18 cellular contexts compared by ENCODE assay signal in the genomic region with DNA sequence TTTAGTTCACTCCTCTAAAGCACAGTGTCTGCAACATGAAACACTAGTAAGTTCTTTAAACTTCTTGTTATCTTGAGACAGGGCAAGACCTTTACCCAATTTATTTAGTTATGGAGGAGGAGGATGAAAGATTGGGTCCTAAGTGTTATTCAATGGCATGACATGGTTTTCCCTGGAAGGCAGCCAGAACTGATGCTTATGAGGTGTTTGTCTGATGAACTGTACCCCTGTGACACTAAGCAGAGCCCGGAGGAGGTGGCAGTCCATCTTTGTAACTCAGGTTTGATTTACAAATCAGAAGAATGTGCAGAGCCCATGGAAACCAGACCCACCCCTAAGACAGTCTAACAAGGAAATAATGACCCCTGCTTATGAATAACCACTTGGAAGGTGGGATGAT.
A peak's percentile ranks its signal among the peaks of the same experiment; 100 is the strongest.
DNase-seq lines count a peak whose midpoint lies in the region; ATAC-seq and TF ChIP-seq lines count a peak whose summit lies in the region.
"Had no signal": no experiment of that assay in that cellular context is flagged by ENCODE, and none has a peak within 500 bp of the region (broad histone marks: within the 10 kb centered on the region; RNA-seq: fewer than 3 reads in every experiment).

No MANE protein-coding gene starts in this region.

- H3K27me3 Mint-ChIP-seq in nephron progenitor cell (ENCODE audit: low read depth, poor library complexity) (no peaks in the 10 kb centered on the region), progenitor cell of endocrine pancreas (peaks cover 8% of the 10 kb centered on the region)
- H3K27me3 Mint-ChIP-seq: CD4-positive, alpha-beta memory T cell had no signal

- H3K27ac Mint-ChIP-seq in nephron progenitor cell (peak overlapping the region; percentile 44), progenitor cell of endocrine pancreas (peak overlapping the region; percentile 76)
- H3K27ac Mint-ChIP-seq: CD4-positive, alpha-beta memory T cell; H9 had no signal

- H3K36me3 ChIP-seq in fibroblast of lung (ENCODE audit: control insufficient read depth, insufficient read depth, low read length), result no peaks in the 10 kb centered on the region

- ATAC-seq in GM21447 (IDR thresholded peaks at IDR 0.05; ENCODE audit: unreplicated experiment), result no peak
- ATAC-seq: HCT116 had no signal

- no peaks in the 10 kb centered on the region for H3K4me1 ChIP-seq in fibroblast of lung (ENCODE audit: control insufficient read depth, extremely low read depth, insufficient read depth, low read length)

- no peak for TF ChIP-seq CTCF in fibroblast of lung (conservative IDR thresholded peaks at IDR 0.05 in 1 of 2, IDR thresholded peaks at IDR 0.05 in 1 of 2; ENCODE audit: low read depth in 1 of 2, low read length in 2 of 2)
- no peak for TF ChIP-seq CTCF in nephron progenitor cell (IDR thresholded peaks at IDR 0.05)
- TF ChIP-seq CTCF in progenitor cell of endocrine pancreas (IDR thresholded peaks at IDR 0.05; ENCODE audit: unreplicated experiment), result no peak

- H3K9me3 Mint-ChIP-seq in nephron progenitor cell, result peaks cover 5% of the 10 kb centered on the region
- H3K9me3 Mint-ChIP-seq in progenitor cell of endocrine pancreas (ENCODE audit: low read depth), result no peaks in the 10 kb centered on the region
- H3K9me3 Mint-ChIP-seq: H9 had no signal

- no peak overlapping the region for H3K27ac ChIP-seq in fibroblast of lung (ENCODE audit: insufficient read depth, low read length)
- H3K27ac ChIP-seq: GM23248 had no signal

- H3K79me2 ChIP-seq in fibroblast of lung (ENCODE audit: control insufficient read depth, insufficient read depth, low read length), result no peaks in the 10 kb centered on the region

- no peak overlapping the region for H3K9ac ChIP-seq in fibroblast of lung (ENCODE audit: insufficient read depth, low read length)
- H3K9ac ChIP-seq: GM23248 had no signal

- H4K20me1 ChIP-seq in fibroblast of lung (ENCODE audit: control insufficient read depth, extremely low read depth, insufficient read depth, low read length), result no peaks in the 10 kb centered on the region

- H2AFZ ChIP-seq in fibroblast of lung (ENCODE audit: low read length), result peak overlapping the region; percentile 16
- H2AFZ ChIP-seq: GM23248 had no signal

- H3K36me3 Mint-ChIP-seq in nephron progenitor cell (ENCODE audit: low read depth) (peaks cover 6% of the 10 kb centered on the region), progenitor cell of endocrine pancreas (ENCODE audit: insufficient read depth) (no peaks in the 10 kb centered on the region)
- H3K36me3 Mint-ChIP-seq: CD4-positive, alpha-beta memory T cell had no signal

- H3K4me3 Mint-ChIP-seq in nephron progenitor cell, result no peak overlapping the region
- H3K4me3 Mint-ChIP-seq in progenitor cell of endocrine pancreas (ENCODE audit: low read depth), result no peak overlapping the region
- H3K4me3 Mint-ChIP-seq: CD4-positive, alpha-beta memory T cell; H9 had no signal

- H3K4me1 Mint-ChIP-seq in nephron progenitor cell (peaks cover 71% of the 10 kb centered on the region), progenitor cell of endocrine pancreas (ENCODE audit: low read depth) (peaks cover 29% of the 10 kb centered on the region)

- no peaks in the 10 kb centered on the region for H3K9me3 ChIP-seq in fibroblast of lung (ENCODE audit: control insufficient read depth, insufficient read depth, low read depth, low read length)

- no peaks in the 10 kb centered on the region for H3K27me3 ChIP-seq in fibroblast of lung (ENCODE audit: control insufficient read depth, insufficient read depth, low read length)

- H3K4me3 ChIP-seq in fibroblast of lung (replicated peaks in 1 of 4; ENCODE audit: control extremely low read depth in 1 of 4, insufficient read depth in 1 of 4, low read depth in 3 of 4, low read length in 4 of 4), result no peak overlapping the region
- H3K4me3 ChIP-seq: GM23248 had no signal

- H3K4me2 ChIP-seq in fibroblast of lung (ENCODE audit: extremely low read depth, insufficient read depth, low read length), result no peak overlapping the region

- peak; percentile 63 for DNase-seq in SK-N-DZ (ENCODE audit: low spot score)
- DNase-seq in fibroblast of lung (ENCODE audit: low read depth in 2 of 2), result peak in 1 of 2 donors; percentile 21
- DNase-seq in nephron progenitor cell, result no peak
- no peak for DNase-seq in progenitor cell of endocrine pancreas (ENCODE audit: low spot score, unreplicated experiment)
- no peak for DNase-seq in HT-29 (ENCODE audit: low spot score)
- no peak for DNase-seq in middle frontal gyrus (ENCODE audit: extremely low spot score, low spot score)
- no peak for DNase-seq in activated gamma-delta T cell (lab: John Stamatoyannopoulos, UW)
- DNase-seq: C1 segment of cervical spinal cord; Calu3; CD4-positive, alpha-beta memory T cell; COR-L47; DMS53; DMS79 treated with DMSO at 0.1 percent for 48 hours; GF-D8; GM23248; H9 had no signal
